Comparison of ENCODE assay signal across 1 cellular context in the genomic region with DNA sequence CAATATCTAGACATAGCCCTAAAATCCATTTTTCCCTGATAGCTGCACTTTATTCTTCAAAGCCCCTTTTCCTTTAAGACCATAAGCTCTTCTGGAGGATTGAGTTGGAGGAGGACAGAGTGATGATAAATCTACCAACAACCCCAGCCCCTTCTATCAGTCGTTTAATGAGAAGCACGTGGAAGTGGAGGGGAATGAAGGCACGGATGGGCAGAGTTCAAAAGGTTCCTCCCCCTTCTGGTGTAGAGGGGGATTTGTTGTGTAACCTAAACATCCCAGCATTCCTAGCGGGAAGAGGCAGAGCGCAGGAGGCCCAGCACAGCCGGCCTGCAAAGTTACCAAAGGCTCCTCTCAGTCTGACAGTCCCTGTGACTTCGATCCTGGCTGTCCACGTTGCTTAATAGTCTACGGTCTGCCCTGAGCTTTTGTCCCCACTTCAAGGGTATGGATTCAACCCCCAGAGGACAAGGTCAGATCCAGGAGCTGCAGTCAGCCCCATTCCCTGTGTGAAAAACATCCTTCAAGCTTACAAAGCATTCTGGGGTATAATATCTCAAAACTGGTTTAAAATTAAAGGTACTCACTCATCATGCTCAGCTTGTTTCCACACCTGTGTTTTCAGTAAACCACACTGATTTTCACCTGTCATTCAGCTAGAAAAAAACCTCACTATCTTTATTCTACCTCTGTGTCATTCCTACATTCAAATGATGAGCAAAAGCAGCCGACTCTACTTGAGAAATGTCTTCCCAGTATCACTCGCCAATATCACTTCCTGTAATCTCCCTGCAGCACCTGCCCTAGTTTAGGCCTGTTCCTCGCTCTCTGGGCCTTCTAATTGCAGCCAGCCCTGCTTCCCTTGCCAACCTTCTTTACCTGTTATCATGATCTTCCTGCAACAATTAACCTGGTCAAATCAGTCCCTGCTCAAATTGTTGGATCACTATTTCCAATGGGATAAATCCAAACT.
TF ChIP-seq lines count a peak whose summit lies in the region.

No MANE protein-coding gene starts in this region.

TF ChIP-seq in HepG2, 621 proteins besides CTCF, POLR2A, EP300 and RAD21 (continued from another document and continues in another):
- TF ChIP-seq, protein P1, sequence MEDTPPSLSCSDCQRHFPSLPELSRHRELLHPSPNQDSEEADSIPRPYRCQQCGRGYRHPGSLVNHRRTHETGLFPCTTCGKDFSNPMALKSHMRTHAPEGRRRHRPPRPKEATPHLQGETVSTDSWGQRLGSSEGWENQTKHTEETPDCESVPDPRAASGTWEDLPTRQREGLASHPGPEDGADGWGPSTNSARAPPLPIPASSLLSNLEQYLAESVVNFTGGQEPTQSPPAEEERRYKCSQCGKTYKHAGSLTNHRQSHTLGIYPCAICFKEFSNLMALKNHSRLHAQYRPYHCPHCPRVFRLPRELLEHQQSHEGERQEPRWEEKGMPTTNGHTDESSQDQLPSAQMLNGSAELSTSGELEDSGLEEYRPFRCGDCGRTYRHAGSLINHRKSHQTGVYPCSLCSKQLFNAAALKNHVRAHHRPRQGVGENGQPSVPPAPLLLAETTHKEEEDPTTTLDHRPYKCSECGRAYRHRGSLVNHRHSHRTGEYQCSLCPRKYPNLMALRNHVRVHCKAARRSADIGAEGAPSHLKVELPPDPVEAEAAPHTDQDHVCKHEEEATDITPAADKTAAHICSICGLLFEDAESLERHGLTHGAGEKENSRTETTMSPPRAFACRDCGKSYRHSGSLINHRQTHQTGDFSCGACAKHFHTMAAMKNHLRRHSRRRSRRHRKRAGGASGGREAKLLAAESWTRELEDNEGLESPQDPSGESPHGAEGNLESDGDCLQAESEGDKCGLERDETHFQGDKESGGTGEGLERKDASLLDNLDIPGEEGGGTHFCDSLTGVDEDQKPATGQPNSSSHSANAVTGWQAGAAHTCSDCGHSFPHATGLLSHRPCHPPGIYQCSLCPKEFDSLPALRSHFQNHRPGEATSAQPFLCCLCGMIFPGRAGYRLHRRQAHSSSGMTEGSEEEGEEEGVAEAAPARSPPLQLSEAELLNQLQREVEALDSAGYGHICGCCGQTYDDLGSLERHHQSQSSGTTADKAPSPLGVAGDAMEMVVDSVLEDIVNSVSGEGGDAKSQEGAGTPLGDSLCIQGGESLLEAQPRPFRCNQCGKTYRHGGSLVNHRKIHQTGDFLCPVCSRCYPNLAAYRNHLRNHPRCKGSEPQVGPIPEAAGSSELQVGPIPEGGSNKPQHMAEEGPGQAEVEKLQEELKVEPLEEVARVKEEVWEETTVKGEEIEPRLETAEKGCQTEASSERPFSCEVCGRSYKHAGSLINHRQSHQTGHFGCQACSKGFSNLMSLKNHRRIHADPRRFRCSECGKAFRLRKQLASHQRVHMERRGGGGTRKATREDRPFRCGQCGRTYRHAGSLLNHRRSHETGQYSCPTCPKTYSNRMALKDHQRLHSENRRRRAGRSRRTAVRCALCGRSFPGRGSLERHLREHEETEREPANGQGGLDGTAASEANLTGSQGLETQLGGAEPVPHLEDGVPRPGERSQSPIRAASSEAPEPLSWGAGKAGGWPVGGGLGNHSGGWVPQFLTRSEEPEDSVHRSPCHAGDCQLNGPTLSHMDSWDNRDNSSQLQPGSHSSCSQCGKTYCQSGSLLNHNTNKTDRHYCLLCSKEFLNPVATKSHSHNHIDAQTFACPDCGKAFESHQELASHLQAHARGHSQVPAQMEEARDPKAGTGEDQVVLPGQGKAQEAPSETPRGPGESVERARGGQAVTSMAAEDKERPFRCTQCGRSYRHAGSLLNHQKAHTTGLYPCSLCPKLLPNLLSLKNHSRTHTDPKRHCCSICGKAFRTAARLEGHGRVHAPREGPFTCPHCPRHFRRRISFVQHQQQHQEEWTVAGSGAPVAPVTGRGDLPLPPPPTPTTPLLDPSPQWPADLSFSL (CRISPR knock-in tag; IDR thresholded peaks at IDR 0.05): no peak
- peak; percentile 87 for TF ChIP-seq ZBTB7B (CRISPR knock-in tag; IDR thresholded peaks at IDR 0.05)
- TF ChIP-seq, protein P2, sequence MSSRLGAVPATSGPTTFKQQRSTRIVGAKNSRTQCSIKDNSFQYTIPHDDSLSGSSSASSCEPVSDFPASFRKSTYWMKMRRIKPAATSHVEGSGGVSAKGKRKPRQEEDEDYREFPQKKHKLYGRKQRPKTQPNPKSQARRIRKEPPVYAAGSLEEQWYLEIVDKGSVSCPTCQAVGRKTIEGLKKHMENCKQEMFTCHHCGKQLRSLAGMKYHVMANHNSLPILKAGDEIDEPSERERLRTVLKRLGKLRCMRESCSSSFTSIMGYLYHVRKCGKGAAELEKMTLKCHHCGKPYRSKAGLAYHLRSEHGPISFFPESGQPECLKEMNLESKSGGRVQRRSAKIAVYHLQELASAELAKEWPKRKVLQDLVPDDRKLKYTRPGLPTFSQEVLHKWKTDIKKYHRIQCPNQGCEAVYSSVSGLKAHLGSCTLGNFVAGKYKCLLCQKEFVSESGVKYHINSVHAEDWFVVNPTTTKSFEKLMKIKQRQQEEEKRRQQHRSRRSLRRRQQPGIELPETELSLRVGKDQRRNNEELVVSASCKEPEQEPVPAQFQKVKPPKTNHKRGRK (CRISPR knock-in tag; IDR thresholded peaks at IDR 0.05): no peak
- TF ChIP-seq ZNF383 (CRISPR knock-in tag; IDR thresholded peaks at IDR 0.05; ENCODE audit: borderline replicate concordance): 0 out of 2 replicates have a peak, but pooled peaks have one; percentile 56
- no peak for TF ChIP-seq ZNF205 (CRISPR knock-in tag; IDR thresholded peaks at IDR 0.05)
- no peak for TF ChIP-seq FOXK2 (IDR thresholded peaks at IDR 0.05)
- TF ChIP-seq MTA3 (CRISPR knock-in tag; IDR thresholded peaks at IDR 0.05): no peak
- TF ChIP-seq KLF9 (CRISPR knock-in tag; IDR thresholded peaks at IDR 0.05; ENCODE audit: low read depth): peak; percentile 60; the same call in 1 of the 2 replicates
- TF ChIP-seq, protein P3, sequence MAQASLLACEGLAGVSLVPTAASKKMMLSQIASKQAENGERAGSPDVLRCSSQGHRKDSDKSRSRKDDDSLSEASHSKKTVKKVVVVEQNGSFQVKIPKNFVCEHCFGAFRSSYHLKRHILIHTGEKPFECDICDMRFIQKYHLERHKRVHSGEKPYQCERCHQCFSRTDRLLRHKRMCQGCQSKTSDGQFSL (CRISPR knock-in tag; IDR thresholded peaks at IDR 0.05): peak; percentile 54; the same call in 1 of the 2 replicates
- peak; percentile 93 for TF ChIP-seq CEBPG (CRISPR knock-in tag; IDR thresholded peaks at IDR 0.05)
- TF ChIP-seq, protein P4, sequence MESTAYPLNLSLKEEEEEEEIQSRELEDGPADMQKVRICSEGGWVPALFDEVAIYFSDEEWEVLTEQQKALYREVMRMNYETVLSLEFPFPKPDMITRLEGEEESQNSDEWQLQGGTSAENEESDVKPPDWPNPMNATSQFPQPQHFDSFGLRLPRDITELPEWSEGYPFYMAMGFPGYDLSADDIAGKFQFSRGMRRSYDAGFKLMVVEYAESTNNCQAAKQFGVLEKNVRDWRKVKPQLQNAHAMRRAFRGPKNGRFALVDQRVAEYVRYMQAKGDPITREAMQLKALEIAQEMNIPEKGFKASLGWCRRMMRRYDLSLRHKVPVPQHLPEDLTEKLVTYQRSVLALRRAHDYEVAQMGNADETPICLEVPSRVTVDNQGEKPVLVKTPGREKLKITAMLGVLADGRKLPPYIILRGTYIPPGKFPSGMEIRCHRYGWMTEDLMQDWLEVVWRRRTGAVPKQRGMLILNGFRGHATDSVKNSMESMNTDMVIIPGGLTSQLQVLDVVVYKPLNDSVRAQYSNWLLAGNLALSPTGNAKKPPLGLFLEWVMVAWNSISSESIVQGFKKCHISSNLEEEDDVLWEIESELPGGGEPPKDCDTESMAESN (CRISPR knock-in tag; conservative IDR thresholded peaks at IDR 0.05): peak; percentile 71; the same call in 1 of the 2 replicates
- no peak; the same call in 1 of the 2 replicates for TF ChIP-seq ZNF335 (CRISPR knock-in tag; IDR thresholded peaks at IDR 0.05)
- no peak for TF ChIP-seq ZNF274 (CRISPR knock-in tag; IDR thresholded peaks at IDR 0.05)
- TF ChIP-seq ZMAT3 (CRISPR knock-in tag; conservative IDR thresholded peaks at IDR 0.05): 0 out of 2 replicates have a peak, but pooled peaks have one; percentile 48
- no peak for TF ChIP-seq ARID2 (CRISPR knock-in tag; IDR thresholded peaks at IDR 0.05; ENCODE audit: borderline replicate concordance)
- TF ChIP-seq ZNF30 (CRISPR knock-in tag; IDR thresholded peaks at IDR 0.05): no peak; the same call in 1 of the 2 replicates
- TF ChIP-seq KAT2B (IDR thresholded peaks at IDR 0.05; ENCODE audit: borderline replicate concordance, low read depth, low read length): no peak
- TF ChIP-seq, protein P5, sequence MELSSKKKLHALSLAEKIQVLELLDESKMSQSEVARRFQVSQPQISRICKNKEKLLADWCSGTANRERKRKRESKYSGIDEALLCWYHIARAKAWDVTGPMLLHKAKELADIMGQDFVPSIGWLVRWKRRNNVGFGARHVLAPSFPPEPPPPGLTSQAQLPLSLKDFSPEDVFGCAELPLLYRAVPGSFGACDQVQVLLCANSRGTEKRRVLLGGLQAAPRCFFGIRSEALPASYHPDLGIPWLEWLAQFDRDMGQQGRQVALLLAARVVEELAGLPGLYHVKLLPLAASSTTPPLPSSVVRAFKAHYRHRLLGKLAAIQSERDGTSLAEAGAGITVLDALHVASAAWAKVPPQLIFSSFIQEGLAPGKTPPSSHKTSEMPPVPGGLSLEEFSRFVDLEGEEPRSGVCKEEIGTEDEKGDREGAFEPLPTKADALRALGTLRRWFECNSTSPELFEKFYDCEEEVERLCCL (CRISPR knock-in tag; IDR thresholded peaks at IDR 0.05; ENCODE audit: borderline replicate concordance): no peak
- TF ChIP-seq SIN3A (IDR thresholded peaks at IDR 0.05; ENCODE audit: borderline replicate concordance, low read depth, low read length): peak; percentile 19; the same call in 1 of the 2 replicates
- TF ChIP-seq MYC (CRISPR knock-in tag; IDR thresholded peaks at IDR 0.05; ENCODE audit: borderline replicate concordance): peak; percentile 89
- TF ChIP-seq KDM5B (CRISPR knock-in tag; IDR thresholded peaks at IDR 0.05; ENCODE audit: borderline replicate concordance): peak; percentile 87; the same call in 1 of the 2 replicates
- TF ChIP-seq, protein P6, sequence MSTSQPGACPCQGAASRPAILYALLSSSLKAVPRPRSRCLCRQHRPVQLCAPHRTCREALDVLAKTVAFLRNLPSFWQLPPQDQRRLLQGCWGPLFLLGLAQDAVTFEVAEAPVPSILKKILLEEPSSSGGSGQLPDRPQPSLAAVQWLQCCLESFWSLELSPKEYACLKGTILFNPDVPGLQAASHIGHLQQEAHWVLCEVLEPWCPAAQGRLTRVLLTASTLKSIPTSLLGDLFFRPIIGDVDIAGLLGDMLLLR (CRISPR knock-in tag; IDR thresholded peaks at IDR 0.05): no peak
- no peak for TF ChIP-seq SMARCC2 (IDR thresholded peaks at IDR 0.05)
- no peak for TF ChIP-seq SRSF1 (optimal IDR thresholded peaks at IDR 0.05; ENCODE audit: low read depth, low read length)
- peak; percentile 68 for TF ChIP-seq ZIK1 (CRISPR knock-in tag; IDR thresholded peaks at IDR 0.05; ENCODE audit: borderline replicate concordance, low read depth)
- TF ChIP-seq ZNF451 (CRISPR knock-in tag; IDR thresholded peaks at IDR 0.05): no peak; the same call in 1 of the 2 replicates
- no peak for TF ChIP-seq FOXP1 (IDR thresholded peaks at IDR 0.05)
- TF ChIP-seq FOXP1 (CRISPR knock-in tag; IDR thresholded peaks at IDR 0.05): peak; percentile 74
- TF ChIP-seq ZNF3 (CRISPR knock-in tag; IDR thresholded peaks at IDR 0.05): peak; percentile 36; the same call in 1 of the 2 replicates
- TF ChIP-seq, protein P7, sequence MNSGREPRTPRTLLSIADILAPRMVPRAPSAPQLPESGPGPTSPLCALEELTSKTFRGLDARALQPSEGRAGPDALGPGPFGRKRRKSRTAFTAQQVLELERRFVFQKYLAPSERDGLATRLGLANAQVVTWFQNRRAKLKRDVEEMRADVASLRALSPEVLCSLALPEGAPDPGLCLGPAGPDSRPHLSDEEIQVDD (CRISPR knock-in tag; IDR thresholded peaks at IDR 0.05; ENCODE audit: borderline replicate concordance): no peak
- TF ChIP-seq FOXC1 (CRISPR knock-in tag; IDR thresholded peaks at IDR 0.05; ENCODE audit: borderline replicate concordance): peak; percentile 89
- no peak for TF ChIP-seq ZSCAN12 (CRISPR knock-in tag; IDR thresholded peaks at IDR 0.05)
- TF ChIP-seq ZNF674 (CRISPR knock-in tag; IDR thresholded peaks at IDR 0.05; ENCODE audit: low read depth): no peak
- TF ChIP-seq RCOR2 (CRISPR knock-in tag; IDR thresholded peaks at IDR 0.05): peak; percentile 87; the same call in 1 of the 2 replicates
- TF ChIP-seq ZBTB42 (CRISPR knock-in tag; IDR thresholded peaks at IDR 0.05): peak; percentile 46; the same call in 1 of the 2 replicates
- TF ChIP-seq, protein P8, sequence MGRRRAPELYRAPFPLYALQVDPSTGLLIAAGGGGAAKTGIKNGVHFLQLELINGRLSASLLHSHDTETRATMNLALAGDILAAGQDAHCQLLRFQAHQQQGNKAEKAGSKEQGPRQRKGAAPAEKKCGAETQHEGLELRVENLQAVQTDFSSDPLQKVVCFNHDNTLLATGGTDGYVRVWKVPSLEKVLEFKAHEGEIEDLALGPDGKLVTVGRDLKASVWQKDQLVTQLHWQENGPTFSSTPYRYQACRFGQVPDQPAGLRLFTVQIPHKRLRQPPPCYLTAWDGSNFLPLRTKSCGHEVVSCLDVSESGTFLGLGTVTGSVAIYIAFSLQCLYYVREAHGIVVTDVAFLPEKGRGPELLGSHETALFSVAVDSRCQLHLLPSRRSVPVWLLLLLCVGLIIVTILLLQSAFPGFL (CRISPR knock-in tag; IDR thresholded peaks at IDR 0.05): no peak
- TF ChIP-seq ZNF552 (CRISPR knock-in tag; IDR thresholded peaks at IDR 0.05; ENCODE audit: borderline replicate concordance): no peak
- no peak for TF ChIP-seq PHF20 (CRISPR knock-in tag; IDR thresholded peaks at IDR 0.05)
